Comparison of ENCODE assay signal across 7 cellular contexts in the genomic region with DNA sequence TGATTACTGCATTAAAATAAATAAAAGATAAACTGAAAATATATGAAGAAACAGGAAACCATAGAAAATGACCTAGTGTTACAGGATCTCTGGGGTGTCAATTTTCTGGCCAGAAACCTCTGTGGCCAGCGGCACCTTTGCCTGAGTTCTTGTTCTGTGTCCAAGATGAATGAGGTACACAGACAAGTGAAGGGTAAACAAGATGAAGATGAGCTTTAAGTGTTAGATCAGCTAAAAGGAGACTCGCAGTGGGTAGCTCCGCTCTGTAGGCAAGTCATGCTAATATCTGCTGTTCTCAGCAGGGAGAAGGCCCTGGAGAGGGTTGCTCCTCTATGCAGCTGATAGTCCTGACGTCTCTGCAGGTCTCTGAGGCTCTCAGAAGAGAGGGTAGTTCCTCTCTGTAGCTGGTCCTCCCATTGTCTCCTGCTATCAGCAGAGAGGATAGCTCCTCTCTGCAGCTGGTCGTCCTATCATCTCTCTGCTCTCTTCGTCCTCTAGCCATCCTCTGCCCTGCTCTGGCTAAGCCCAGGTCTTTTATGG. TPM values are rescaled to one million over a fixed set of nuclear protein-coding genes. Genes with fewer than 3 reads are reported as not detected.
A peak's percentile ranks its signal among the peaks of the same experiment; 100 is the strongest.
DNase-seq lines count a peak whose midpoint lies in the region; ATAC-seq and TF ChIP-seq lines count a peak whose summit lies in the region.

No MANE protein-coding gene starts in this region.

- H3K27me3 ChIP-seq in Peyer's patch, result no peaks in the 10 kb centered on the region
- H3K27me3 ChIP-seq in fibroblast of lung (ENCODE audit: control insufficient read depth, insufficient read depth, low read length), result no peaks in the 10 kb centered on the region
- H3K27me3 ChIP-seq in skeletal muscle satellite cell (ENCODE audit: control insufficient read depth, insufficient read depth, low read length), result no peaks in the 10 kb centered on the region

- H3K36me3 ChIP-seq in Peyer's patch (no peaks in the 10 kb centered on the region), fibroblast of lung (ENCODE audit: control insufficient read depth, insufficient read depth, low read length) (no peaks in the 10 kb centered on the region), skeletal muscle satellite cell (ENCODE audit: insufficient read depth, low read length) (no peaks in the 10 kb centered on the region)

- H3K4me1 ChIP-seq in Peyer's patch, result peaks cover 0 to 9% (median 2%) of the 10 kb centered on the region in 4 donors
- H3K4me1 ChIP-seq in fibroblast of lung (ENCODE audit: control insufficient read depth, extremely low read depth, insufficient read depth, low read length), result peaks cover 2% of the 10 kb centered on the region
- peaks cover 3% of the 10 kb centered on the region for H3K4me1 ChIP-seq in skeletal muscle satellite cell (ENCODE audit: control insufficient read depth, insufficient read depth, low read length)

- DNase-seq in Peyer's patch (no peak), fibroblast of lung (ENCODE audit: low read depth in 2 of 2) (no peak), SIG-M5 (lab: John Stamatoyannopoulos, UW) (no peak), DMS153 treated with DMSO at 0.1 percent for 48 hours (lab: John Stamatoyannopoulos, UW; ENCODE audit: unreplicated experiment) (no peak)

- H3K27ac ChIP-seq in Peyer's patch, result peak overlapping the region in 1 of 4 donors; percentile 75
- H3K27ac ChIP-seq in fibroblast of lung (ENCODE audit: insufficient read depth, low read length), result no peak overlapping the region

- TF ChIP-seq POLR2A in Peyer's patch (IDR thresholded peaks at IDR 0.05), result no peak

- H3K9ac ChIP-seq in fibroblast of lung (ENCODE audit: insufficient read depth, low read length) (no peak overlapping the region), skeletal muscle satellite cell (ENCODE audit: low read depth, low read length) (no peak overlapping the region)

- H3K4me3 ChIP-seq in Peyer's patch (peak overlapping the region; percentile 49 to 76 (median 70)), fibroblast of lung (replicated peaks in 1 of 4; ENCODE audit: control extremely low read depth in 1 of 4, insufficient read depth in 1 of 4, low read depth in 3 of 4, low read length in 4 of 4) (peak overlapping the region in 1 of 4 experiments; percentile 67), skeletal muscle satellite cell (ENCODE audit: low read length) (peak overlapping the region; percentile 72)

- H2AFZ ChIP-seq in fibroblast of lung (ENCODE audit: low read length), result peak overlapping the region; percentile 85

- no peaks in the 10 kb centered on the region for H4K20me1 ChIP-seq in fibroblast of lung (ENCODE audit: control insufficient read depth, extremely low read depth, insufficient read depth, low read length)

- H3K9me3 ChIP-seq in Peyer's patch, result no peaks in the 10 kb centered on the region
- no peaks in the 10 kb centered on the region for H3K9me3 ChIP-seq in fibroblast of lung (ENCODE audit: control insufficient read depth, insufficient read depth, low read depth, low read length)
- H3K9me3 ChIP-seq in skeletal muscle satellite cell (replicated peaks; ENCODE audit: low read length), result no peaks in the 10 kb centered on the region

- H3K79me2 ChIP-seq in fibroblast of lung (ENCODE audit: control insufficient read depth, insufficient read depth, low read length), result no peaks in the 10 kb centered on the region

- TF ChIP-seq CTCF in Peyer's patch (IDR thresholded peaks at IDR 0.05) (no peak), fibroblast of lung (conservative IDR thresholded peaks at IDR 0.05 in 1 of 2, IDR thresholded peaks at IDR 0.05 in 1 of 2; ENCODE audit: low read depth in 1 of 2, low read length in 2 of 2) (no peak)

- H3K4me2 ChIP-seq in fibroblast of lung (ENCODE audit: extremely low read depth, insufficient read depth, low read length), result no peak overlapping the region
- H3K4me2 ChIP-seq in skeletal muscle satellite cell (ENCODE audit: low read length), result peak overlapping the region; percentile 94

- peak; percentile 11 for ATAC-seq in GM21619 (IDR thresholded peaks at IDR 0.05; ENCODE audit: unreplicated experiment)
- no peak for ATAC-seq in HG02885 (IDR thresholded peaks at IDR 0.05; ENCODE audit: poor library complexity, unreplicated experiment)

RNA-seq across cellular contexts. Expression of gene TBC1D22B, which starts 35.9 kb away (rescaled TPM):
- 10 to 100 TPM; 12.4 to 23.3 (median 19.0) TPM for total RNA-seq in Peyer's patch
- 8.2 and 9.7 TPM in 2 replicates for total RNA-seq in fibroblast of lung
- 6.3 and 7.2 TPM in 2 replicates for polyA plus RNA-seq in fibroblast of lung
- 5.8 and 6.6 TPM in 2 replicates for polyA plus RNA-seq in fibroblast of lung (2012)
- polyA minus RNA-seq in fibroblast of lung (ENCODE audit: low replicate concordance), result 7.7 and 11.1 TPM in 2 replicates
- total RNA-seq in skeletal muscle satellite cell (2012; rRNA removed), result 4.3 and 5.0 TPM in 2 replicates

RNA-seq across cellular contexts. Expression of gene TMEM217, which starts 36.3 kb away (rescaled TPM):
- under 1 TPM in 1 of 4 donors, not detected in 3; 0.53 TPM for total RNA-seq in Peyer's patch
- 4.0 and 4.9 TPM in 2 replicates for total RNA-seq in fibroblast of lung
- 3.0 and 3.1 TPM in 2 replicates for polyA plus RNA-seq in fibroblast of lung
- polyA plus RNA-seq in fibroblast of lung (2012), result 2.4 and 2.7 TPM in 2 replicates
- 1.8 TPM in 1 of 2 replicates, not detected in the other for polyA minus RNA-seq in fibroblast of lung (ENCODE audit: low replicate concordance)
- total RNA-seq in skeletal muscle satellite cell (2012; rRNA removed), result 2.2 and 2.5 TPM in 2 replicates

RNA-seq across cellular contexts. Expression of gene PIM1, which starts 51.7 kb away (rescaled TPM):
- total RNA-seq in Peyer's patch (10 to 100 TPM; 36.6 to 78.4 (median 49.2) TPM), fibroblast of lung (22.8 and 25.7 TPM in 2 replicates)
- 13.4 and 13.8 TPM in 2 replicates for polyA plus RNA-seq in fibroblast of lung
- 16.7 and 20.5 TPM in 2 replicates for polyA plus RNA-seq in fibroblast of lung (2012)
- 31.2 and 45.0 TPM in 2 replicates for polyA minus RNA-seq in fibroblast of lung (ENCODE audit: low replicate concordance)
- total RNA-seq in skeletal muscle satellite cell (2012; rRNA removed), result 2.2 and 3.0 TPM in 2 replicates
